9 cellular contexts compared by ENCODE assay signal in the genomic region with DNA sequence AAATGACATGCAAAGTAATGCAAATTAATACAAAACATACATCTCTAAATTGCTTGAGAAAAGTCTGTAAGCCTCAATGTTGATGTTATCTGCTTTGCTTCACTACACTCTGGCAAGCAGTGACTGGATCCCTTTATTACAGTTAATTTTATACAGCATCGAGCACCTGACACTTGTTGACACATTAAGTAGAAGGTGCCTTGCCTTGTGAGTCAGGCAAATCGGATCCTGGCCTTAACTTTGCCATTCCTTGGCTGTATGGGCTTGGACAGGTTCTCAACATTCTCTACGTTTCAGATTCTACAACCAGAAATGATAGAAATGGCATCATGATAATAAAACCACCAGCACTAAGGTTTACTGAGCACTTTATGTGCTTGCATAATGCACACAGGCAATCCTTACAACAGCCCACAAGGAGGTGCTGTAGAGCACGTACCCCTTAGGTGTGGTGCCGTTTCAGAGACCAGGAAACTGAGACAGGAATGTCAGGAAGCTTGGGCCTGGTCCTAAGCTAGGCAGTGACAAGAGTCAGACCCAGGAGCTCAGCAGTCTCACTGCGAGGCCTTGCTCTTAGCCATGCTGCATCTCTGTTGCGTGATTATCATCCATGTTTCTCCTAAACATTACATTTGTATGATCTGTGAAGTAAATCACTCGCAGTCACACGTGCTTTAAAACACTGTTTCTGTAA. TPM values are rescaled to one million over a fixed set of nuclear protein-coding genes. Genes with fewer than 3 reads are reported as not detected.
DNase-seq lines count a peak whose midpoint lies in the region; ATAC-seq and TF ChIP-seq lines count a peak whose summit lies in the region.
"Had no signal": no experiment of that assay in that cellular context is flagged by ENCODE, and none has a peak within 500 bp of the region (broad histone marks: within the 10 kb centered on the region; RNA-seq: fewer than 3 reads in every experiment).

No MANE protein-coding gene starts in this region.

- CTCF ChIA-PET in activated CD4-positive, alpha-beta memory T cell treated with anti-CD3 and anti-CD28 coated beads for 36 hours (lab: Charles Lee) = interaction anchor here (0.6 to 3.8 kb wide), 36 partner anchors 8 to 1160 kb away, joined by 3 to 40 read pairs (median 4); a partner anchor contains a TSS
- CTCF ChIA-PET in naive thymus-derived CD4-positive, alpha-beta T cell (lab: Charles Lee) = interaction anchor here (0.5 to 3.7 kb wide), 38 partner anchors 9 to 1484 kb away, joined by 3 to 36 read pairs (median 5); a partner anchor contains a TSS

- in situ Hi-C loops in GM13976 (cut with MboI; ENCODE audit: low sequenced_read_pairs, unreplicated experiment) = no loop called here

- no peak overlapping the region for H3K9ac ChIP-seq in endocrine pancreas (ENCODE audit: control insufficient read depth, insufficient read depth, low read length)

- DNase-seq in 8988T (peak; percentile 46), GM13976 (ENCODE audit: low spot score) (peak; percentile 54), NCI-H526 (lab: John Stamatoyannopoulos, UW) (peak; percentile 76 to 88), ureter (ENCODE audit: low spot score) (peak; percentile 65), mesenteric fat pad (ENCODE audit: low spot score) (no peak)
- DNase-seq in activated CD4-positive, alpha-beta memory T cell treated with anti-CD3 and anti-CD28 coated beads for 36 hours = peak; percentile 71
- peak; percentile 32 to 78 (median 73) for DNase-seq in naive thymus-derived CD4-positive, alpha-beta T cell
- DNase-seq: naive B cell had no signal

- TF ChIP-seq CTCF in GM13976 (IDR thresholded peaks at IDR 0.05; ENCODE audit: borderline replicate concordance, control extremely low read depth, extremely low read depth, insufficient read depth, missing control alignments) = peak; percentile 49

- H3K4me3 Mint-ChIP-seq in activated CD4-positive, alpha-beta memory T cell treated with anti-CD3 and anti-CD28 coated beads for 36 hours = peak overlapping the region; percentile 90
- peak overlapping the region; percentile 78 to 98 (median 90) for H3K4me3 Mint-ChIP-seq in naive thymus-derived CD4-positive, alpha-beta T cell

- H3K9me3 ChIP-seq in endocrine pancreas (ENCODE audit: control insufficient read depth, low read length) = no peaks in the 10 kb centered on the region
- H3K9me3 ChIP-seq in naive thymus-derived CD4-positive, alpha-beta T cell (ENCODE audit: control insufficient read depth in 2 of 3, low read length in 3 of 3) = no peaks in the 10 kb centered on the region

- H3K27ac Mint-ChIP-seq in activated CD4-positive, alpha-beta memory T cell treated with anti-CD3 and anti-CD28 coated beads for 36 hours = peak overlapping the region; percentile 95
- peak overlapping the region; percentile 40 to 99 (median 90) for H3K27ac Mint-ChIP-seq in naive thymus-derived CD4-positive, alpha-beta T cell
- H3K27ac Mint-ChIP-seq: naive B cell had no signal

- peak; percentile 68 for ATAC-seq in naive thymus-derived CD4-positive, alpha-beta T cell

- intact Hi-C loops in activated CD4-positive, alpha-beta memory T cell treated with anti-CD3 and anti-CD28 coated beads for 36 hours (cut with micrococcal nuclease) = loop anchor here (1.0 to 10.0 kb wide), 13 partner anchors 15 to 1495 kb away; a partner anchor contains a TSS
- intact Hi-C loops in naive thymus-derived CD4-positive, alpha-beta T cell (cut with micrococcal nuclease) = loop anchor here (1.0 to 10.0 kb wide), 23 partner anchors 11 to 1985 kb away; a partner anchor contains a TSS

- H3K27me3 Mint-ChIP-seq in activated CD4-positive, alpha-beta memory T cell treated with anti-CD3 and anti-CD28 coated beads for 36 hours = peaks cover 4% of the 10 kb centered on the region
- H3K27me3 Mint-ChIP-seq in naive thymus-derived CD4-positive, alpha-beta T cell = peaks cover 0 to 10% (median 0%) of the 10 kb centered on the region in 5 donors

- peaks cover 13% of the 10 kb centered on the region for H3K36me3 Mint-ChIP-seq in activated CD4-positive, alpha-beta memory T cell treated with anti-CD3 and anti-CD28 coated beads for 36 hours
- H3K36me3 Mint-ChIP-seq in naive thymus-derived CD4-positive, alpha-beta T cell = peaks cover 13 to 30% (median 22%) of the 10 kb centered on the region in 5 donors

- H3K27ac ChIP-seq in naive thymus-derived CD4-positive, alpha-beta T cell (ENCODE audit: low read depth, low read length) = peak overlapping the region; percentile 87

- no peaks in the 10 kb centered on the region for H3K9me3 Mint-ChIP-seq in activated CD4-positive, alpha-beta memory T cell treated with anti-CD3 and anti-CD28 coated beads for 36 hours
- H3K9me3 Mint-ChIP-seq in naive thymus-derived CD4-positive, alpha-beta T cell = peaks cover 0 to 4% (median 0%) of the 10 kb centered on the region in 11 donors
- H3K9me3 Mint-ChIP-seq: naive B cell had no signal

- H3K4me1 Mint-ChIP-seq in activated CD4-positive, alpha-beta memory T cell treated with anti-CD3 and anti-CD28 coated beads for 36 hours (ENCODE audit: low read depth) = peaks cover 66% of the 10 kb centered on the region
- H3K4me1 Mint-ChIP-seq in naive thymus-derived CD4-positive, alpha-beta T cell = peaks cover 46 to 84% (median 81%) of the 10 kb centered on the region in 7 donors

- H3K4me3 ChIP-seq in endocrine pancreas (ENCODE audit: control insufficient read depth, insufficient read depth, low read length) = peak overlapping the region; percentile 11
- H3K4me3 ChIP-seq in naive thymus-derived CD4-positive, alpha-beta T cell (ENCODE audit: low read length) = peak overlapping the region; percentile 67

- H3K27me3 ChIP-seq in endocrine pancreas (ENCODE audit: control insufficient read depth, insufficient read depth, low read length) = no peaks in the 10 kb centered on the region
- no peaks in the 10 kb centered on the region for H3K27me3 ChIP-seq in naive thymus-derived CD4-positive, alpha-beta T cell (ENCODE audit: control insufficient read depth in 2 of 2, insufficient read depth in 2 of 2, low read length in 2 of 2)

- POLR2A ChIA-PET in activated CD4-positive, alpha-beta memory T cell treated with anti-CD3 and anti-CD28 coated beads for 36 hours (lab: Charles Lee) = interaction anchor here (1.4 to 1.9 kb wide), 2 partner anchors 10 to 187 kb away, joined by 5 to 6 read pairs; a partner anchor contains a TSS
- POLR2A ChIA-PET in naive thymus-derived CD4-positive, alpha-beta T cell (lab: Charles Lee) = interaction anchor here (0.8 to 7.7 kb wide), 14 partner anchors 8 to 287 kb away, joined by 3 to 127 read pairs (median 4); a partner anchor contains a TSS

- H3K36me3 ChIP-seq in endocrine pancreas (ENCODE audit: control insufficient read depth, insufficient read depth, low read length) = no peaks in the 10 kb centered on the region
- H3K36me3 ChIP-seq in naive thymus-derived CD4-positive, alpha-beta T cell (ENCODE audit: control insufficient read depth in 2 of 3, insufficient read depth in 3 of 3, low read length in 3 of 3) = peaks cover 0 to 30% (median 9%) of the 10 kb centered on the region in 3 experiments

- H3K4me1 ChIP-seq in endocrine pancreas (ENCODE audit: control insufficient read depth, insufficient read depth, low read length) = peaks cover 12% of the 10 kb centered on the region
- peaks cover 48 to 53% of the 10 kb centered on the region in 2 donors for H3K4me1 ChIP-seq in naive thymus-derived CD4-positive, alpha-beta T cell (ENCODE audit: control insufficient read depth in 2 of 2, insufficient read depth in 2 of 2, low read length in 2 of 2)

RNA-seq across cellular contexts. Expression of a gene that starts 2.6 kb away (rescaled TPM):
- 1 to 10 TPM; 2.4 TPM for total RNA-seq in activated CD4-positive, alpha-beta memory T cell treated with anti-CD3 and anti-CD28 coated beads for 36 hours
- total RNA-seq in naive thymus-derived CD4-positive, alpha-beta T cell = 10 to 100 TPM in 2 of 5 experiments, 1 to 10 TPM in 3; 1.9 to 36.4 (median 6.9) TPM
- 1 to 10 TPM; 2.3 to 2.9 TPM for polyA plus RNA-seq in naive thymus-derived CD4-positive, alpha-beta T cell
- total RNA-seq in ureter (17.8 TPM), mesenteric fat pad (1.00 TPM)
